1 cellular context compared by ENCODE assay signal in the genomic region with DNA sequence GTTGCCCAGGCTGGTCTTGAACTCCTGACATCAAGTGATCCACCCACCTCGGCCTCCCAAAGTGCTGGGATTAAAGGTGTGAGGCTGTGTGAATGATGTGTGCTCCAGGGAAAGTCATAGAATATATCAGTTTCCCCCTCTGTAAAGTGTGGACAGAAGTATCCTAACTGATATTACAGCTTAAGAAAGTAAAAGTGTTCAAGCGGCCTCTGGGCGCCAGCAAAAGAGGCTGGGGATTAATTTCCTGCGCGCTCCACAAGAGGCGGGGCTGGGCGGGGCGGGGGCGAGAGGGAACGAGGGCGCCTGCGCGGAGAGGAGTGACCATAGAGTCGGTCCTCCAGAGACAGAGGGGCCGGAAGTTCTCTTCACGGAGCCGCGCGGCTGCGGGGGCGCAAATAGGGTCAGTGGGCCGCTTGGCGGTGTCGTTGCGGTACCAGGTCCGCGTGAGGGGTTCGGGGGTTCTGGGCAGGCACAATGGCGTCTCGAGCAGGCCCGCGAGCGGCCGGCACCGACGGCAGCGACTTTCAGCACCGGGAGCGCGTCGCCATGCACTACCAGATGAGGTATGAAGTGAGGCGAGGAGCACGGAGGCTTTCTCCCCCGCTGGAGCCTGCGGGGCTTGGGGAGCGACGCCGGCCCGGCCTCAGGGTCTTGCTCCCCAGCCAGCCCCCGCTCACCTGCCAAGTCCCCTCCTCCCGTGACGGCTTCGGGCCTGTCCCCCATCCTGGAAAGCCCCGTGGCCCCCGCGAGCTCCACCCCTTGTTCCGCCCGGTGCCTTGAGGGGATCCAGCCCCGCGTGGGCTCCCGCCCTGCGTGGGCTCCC.
TF ChIP-seq lines count a peak whose summit lies in the region.

Gene JAGN1, plus strand, starts transcription at position 362 of the 823 bp plus-strand sequence. Its CDS starts 113 bp downstream, at position 475.

TF ChIP-seq in HepG2, 621 proteins besides CTCF, POLR2A, EP300 and RAD21 (continued from another document and continues in another):
- TF ChIP-seq, protein P1, sequence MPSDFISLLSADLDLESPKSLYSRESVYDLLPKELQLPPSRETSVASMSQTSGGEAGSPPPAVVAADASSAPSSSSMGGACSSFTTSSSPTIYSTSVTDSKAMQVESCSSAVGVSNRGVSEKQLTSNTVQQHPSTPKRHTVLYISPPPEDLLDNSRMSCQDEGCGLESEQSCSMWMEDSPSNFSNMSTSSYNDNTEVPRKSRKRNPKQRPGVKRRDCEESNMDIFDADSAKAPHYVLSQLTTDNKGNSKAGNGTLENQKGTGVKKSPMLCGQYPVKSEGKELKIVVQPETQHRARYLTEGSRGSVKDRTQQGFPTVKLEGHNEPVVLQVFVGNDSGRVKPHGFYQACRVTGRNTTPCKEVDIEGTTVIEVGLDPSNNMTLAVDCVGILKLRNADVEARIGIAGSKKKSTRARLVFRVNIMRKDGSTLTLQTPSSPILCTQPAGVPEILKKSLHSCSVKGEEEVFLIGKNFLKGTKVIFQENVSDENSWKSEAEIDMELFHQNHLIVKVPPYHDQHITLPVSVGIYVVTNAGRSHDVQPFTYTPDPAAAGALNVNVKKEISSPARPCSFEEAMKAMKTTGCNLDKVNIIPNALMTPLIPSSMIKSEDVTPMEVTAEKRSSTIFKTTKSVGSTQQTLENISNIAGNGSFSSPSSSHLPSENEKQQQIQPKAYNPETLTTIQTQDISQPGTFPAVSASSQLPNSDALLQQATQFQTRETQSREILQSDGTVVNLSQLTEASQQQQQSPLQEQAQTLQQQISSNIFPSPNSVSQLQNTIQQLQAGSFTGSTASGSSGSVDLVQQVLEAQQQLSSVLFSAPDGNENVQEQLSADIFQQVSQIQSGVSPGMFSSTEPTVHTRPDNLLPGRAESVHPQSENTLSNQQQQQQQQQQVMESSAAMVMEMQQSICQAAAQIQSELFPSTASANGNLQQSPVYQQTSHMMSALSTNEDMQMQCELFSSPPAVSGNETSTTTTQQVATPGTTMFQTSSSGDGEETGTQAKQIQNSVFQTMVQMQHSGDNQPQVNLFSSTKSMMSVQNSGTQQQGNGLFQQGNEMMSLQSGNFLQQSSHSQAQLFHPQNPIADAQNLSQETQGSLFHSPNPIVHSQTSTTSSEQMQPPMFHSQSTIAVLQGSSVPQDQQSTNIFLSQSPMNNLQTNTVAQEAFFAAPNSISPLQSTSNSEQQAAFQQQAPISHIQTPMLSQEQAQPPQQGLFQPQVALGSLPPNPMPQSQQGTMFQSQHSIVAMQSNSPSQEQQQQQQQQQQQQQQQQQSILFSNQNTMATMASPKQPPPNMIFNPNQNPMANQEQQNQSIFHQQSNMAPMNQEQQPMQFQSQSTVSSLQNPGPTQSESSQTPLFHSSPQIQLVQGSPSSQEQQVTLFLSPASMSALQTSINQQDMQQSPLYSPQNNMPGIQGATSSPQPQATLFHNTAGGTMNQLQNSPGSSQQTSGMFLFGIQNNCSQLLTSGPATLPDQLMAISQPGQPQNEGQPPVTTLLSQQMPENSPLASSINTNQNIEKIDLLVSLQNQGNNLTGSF (CRISPR knock-in tag; IDR thresholded peaks at IDR 0.05), result 0 out of 2 replicates have a peak, but pooled peaks have one; percentile 68
- TF ChIP-seq, protein P2, sequence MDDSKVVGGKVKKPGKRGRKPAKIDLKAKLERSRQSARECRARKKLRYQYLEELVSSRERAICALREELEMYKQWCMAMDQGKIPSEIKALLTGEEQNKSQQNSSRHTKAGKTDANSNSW (CRISPR knock-in tag; IDR thresholded peaks at IDR 0.05; ENCODE audit: borderline replicate concordance), result peak; percentile 32; the same call in 1 of the 2 replicates
- TF ChIP-seq ZKSCAN8 (CRISPR knock-in tag; IDR thresholded peaks at IDR 0.05; ENCODE audit: borderline replicate concordance), result no peak
- peak; percentile 44; the same call in 1 of the 2 replicates for TF ChIP-seq ZBTB14 (CRISPR knock-in tag; IDR thresholded peaks at IDR 0.05)
- TF ChIP-seq ZNF414 (CRISPR knock-in tag; IDR thresholded peaks at IDR 0.05), result peak; percentile 84; the same call in 1 of the 2 replicates
- peak; percentile 66 for TF ChIP-seq KLF12 (CRISPR knock-in tag; IDR thresholded peaks at IDR 0.05; ENCODE audit: borderline replicate concordance)
- TF ChIP-seq TEAD2 (CRISPR knock-in tag; IDR thresholded peaks at IDR 0.05), result no peak
- TF ChIP-seq ZNF296 (CRISPR knock-in tag; conservative IDR thresholded peaks at IDR 0.05), result no peak
- no peak for TF ChIP-seq ZFP1 (CRISPR knock-in tag; IDR thresholded peaks at IDR 0.05)
- peak; percentile 89 for TF ChIP-seq ZNF790 (CRISPR knock-in tag; IDR thresholded peaks at IDR 0.05; ENCODE audit: borderline replicate concordance)
- TF ChIP-seq ZEB1 (IDR thresholded peaks at IDR 0.05; ENCODE audit: insufficient replicate concordance, low read depth), result no peak
- TF ChIP-seq MNT (IDR thresholded peaks at IDR 0.05), result no peak
- 0 out of 2 replicates have a peak, but pooled peaks have one; percentile 73 for TF ChIP-seq POGK (CRISPR knock-in tag; conservative IDR thresholded peaks at IDR 0.05)
- TF ChIP-seq ZNF350 (CRISPR knock-in tag; IDR thresholded peaks at IDR 0.05; ENCODE audit: borderline replicate concordance, low read depth), result peak; percentile 78; the same call in 1 of the 2 replicates
- TF ChIP-seq BRCA1 (CRISPR knock-in tag; IDR thresholded peaks at IDR 0.05), result no peak
- TF ChIP-seq, protein P3, sequence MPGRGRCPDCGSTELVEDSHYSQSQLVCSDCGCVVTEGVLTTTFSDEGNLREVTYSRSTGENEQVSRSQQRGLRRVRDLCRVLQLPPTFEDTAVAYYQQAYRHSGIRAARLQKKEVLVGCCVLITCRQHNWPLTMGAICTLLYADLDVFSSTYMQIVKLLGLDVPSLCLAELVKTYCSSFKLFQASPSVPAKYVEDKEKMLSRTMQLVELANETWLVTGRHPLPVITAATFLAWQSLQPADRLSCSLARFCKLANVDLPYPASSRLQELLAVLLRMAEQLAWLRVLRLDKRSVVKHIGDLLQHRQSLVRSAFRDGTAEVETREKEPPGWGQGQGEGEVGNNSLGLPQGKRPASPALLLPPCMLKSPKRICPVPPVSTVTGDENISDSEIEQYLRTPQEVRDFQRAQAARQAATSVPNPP (CRISPR knock-in tag; IDR thresholded peaks at IDR 0.05), result no peak
- peak; percentile 51 for TF ChIP-seq HDAC2 (CRISPR knock-in tag; IDR thresholded peaks at IDR 0.05)
- TF ChIP-seq ATM (IDR thresholded peaks at IDR 0.05; ENCODE audit: borderline replicate concordance), result no peak
- no peak for TF ChIP-seq GLMP (CRISPR knock-in tag; IDR thresholded peaks at IDR 0.05; ENCODE audit: borderline replicate concordance)
- TF ChIP-seq ZNF224 (CRISPR knock-in tag; IDR thresholded peaks at IDR 0.05), result 0 out of 2 replicates have a peak, but pooled peaks have one; percentile 64
- TF ChIP-seq CENPT (CRISPR knock-in tag; IDR thresholded peaks at IDR 0.05; ENCODE audit: low read depth), result peak; percentile 64; the same call in 1 of the 2 replicates
- no peak for TF ChIP-seq KLF11 (CRISPR knock-in tag; IDR thresholded peaks at IDR 0.05)
- TF ChIP-seq SETDB1 (CRISPR knock-in tag; IDR thresholded peaks at IDR 0.05; ENCODE audit: borderline replicate concordance), result 0 out of 2 replicates have a peak, but pooled peaks have one; percentile 56
- TF ChIP-seq, protein P4, sequence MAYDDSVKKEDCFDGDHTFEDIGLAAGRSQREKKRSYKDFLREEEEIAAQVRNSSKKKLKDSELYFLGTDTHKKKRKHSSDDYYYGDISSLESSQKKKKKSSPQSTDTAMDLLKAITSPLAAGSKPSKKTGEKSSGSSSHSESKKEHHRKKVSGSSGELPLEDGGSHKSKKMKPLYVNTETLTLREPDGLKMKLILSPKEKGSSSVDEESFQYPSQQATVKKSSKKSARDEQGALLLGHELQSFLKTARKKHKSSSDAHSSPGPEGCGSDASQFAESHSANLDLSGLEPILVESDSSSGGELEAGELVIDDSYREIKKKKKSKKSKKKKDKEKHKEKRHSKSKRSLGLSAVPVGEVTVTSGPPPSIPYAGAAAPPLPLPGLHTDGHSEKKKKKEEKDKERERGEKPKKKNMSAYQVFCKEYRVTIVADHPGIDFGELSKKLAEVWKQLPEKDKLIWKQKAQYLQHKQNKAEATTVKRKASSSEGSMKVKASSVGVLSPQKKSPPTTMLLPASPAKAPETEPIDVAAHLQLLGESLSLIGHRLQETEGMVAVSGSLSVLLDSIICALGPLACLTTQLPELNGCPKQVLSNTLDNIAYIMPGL (CRISPR knock-in tag; IDR thresholded peaks at IDR 0.05; ENCODE audit: borderline replicate concordance in 1 of 2, low read depth in 1 of 2), result peak; percentile 70 to 95; a peak in 3 of 4 replicates
- TF ChIP-seq CHCHD3 (CRISPR knock-in tag; IDR thresholded peaks at IDR 0.05), result no peak
- no peak for TF ChIP-seq SP140L (CRISPR knock-in tag; IDR thresholded peaks at IDR 0.05; ENCODE audit: borderline replicate concordance)
- no peak for TF ChIP-seq SMARCC2 (IDR thresholded peaks at IDR 0.05)
- TF ChIP-seq, protein P5, sequence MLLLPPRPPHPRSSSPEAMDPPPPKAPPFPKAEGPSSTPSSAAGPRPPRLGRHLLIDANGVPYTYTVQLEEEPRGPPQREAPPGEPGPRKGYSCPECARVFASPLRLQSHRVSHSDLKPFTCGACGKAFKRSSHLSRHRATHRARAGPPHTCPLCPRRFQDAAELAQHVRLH (CRISPR knock-in tag; IDR thresholded peaks at IDR 0.05; ENCODE audit: borderline replicate concordance, low read depth), result peak; percentile 54; the same call in 1 of the 2 replicates
- TF ChIP-seq, protein P6, sequence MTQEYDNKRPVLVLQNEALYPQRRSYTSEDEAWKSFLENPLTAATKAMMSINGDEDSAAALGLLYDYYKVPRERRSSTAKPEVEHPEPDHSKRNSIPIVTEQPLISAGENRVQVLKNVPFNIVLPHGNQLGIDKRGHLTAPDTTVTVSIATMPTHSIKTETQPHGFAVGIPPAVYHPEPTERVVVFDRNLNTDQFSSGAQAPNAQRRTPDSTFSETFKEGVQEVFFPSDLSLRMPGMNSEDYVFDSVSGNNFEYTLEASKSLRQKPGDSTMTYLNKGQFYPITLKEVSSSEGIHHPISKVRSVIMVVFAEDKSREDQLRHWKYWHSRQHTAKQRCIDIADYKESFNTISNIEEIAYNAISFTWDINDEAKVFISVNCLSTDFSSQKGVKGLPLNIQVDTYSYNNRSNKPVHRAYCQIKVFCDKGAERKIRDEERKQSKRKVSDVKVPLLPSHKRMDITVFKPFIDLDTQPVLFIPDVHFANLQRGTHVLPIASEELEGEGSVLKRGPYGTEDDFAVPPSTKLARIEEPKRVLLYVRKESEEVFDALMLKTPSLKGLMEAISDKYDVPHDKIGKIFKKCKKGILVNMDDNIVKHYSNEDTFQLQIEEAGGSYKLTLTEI (CRISPR knock-in tag; conservative IDR thresholded peaks at IDR 0.05), result no peak
- TF ChIP-seq NFIB (CRISPR knock-in tag; IDR thresholded peaks at IDR 0.05; ENCODE audit: borderline replicate concordance), result no peak
- peak; percentile 94 for TF ChIP-seq AGO2 (optimal IDR thresholded peaks at IDR 0.05; ENCODE audit: low read depth, low read length)
- peak; percentile 61; the same call in 1 of the 2 replicates for TF ChIP-seq ZNF256 (CRISPR knock-in tag; conservative IDR thresholded peaks at IDR 0.05)
- TF ChIP-seq ZNF337 (CRISPR knock-in tag; IDR thresholded peaks at IDR 0.05; ENCODE audit: borderline replicate concordance, low read depth), result no peak
- no peak; the same call in 1 of the 2 replicates for TF ChIP-seq NCOA1 (CRISPR knock-in tag; IDR thresholded peaks at IDR 0.05)
- peak; percentile 60 for TF ChIP-seq ZNF264 (CRISPR knock-in tag; IDR thresholded peaks at IDR 0.05)
- peak; percentile 89 for TF ChIP-seq GATAD1 (CRISPR knock-in tag; IDR thresholded peaks at IDR 0.05)
- no peak for TF ChIP-seq ZNF780A (CRISPR knock-in tag; IDR thresholded peaks at IDR 0.05)
- no peak for TF ChIP-seq KDM6A (CRISPR knock-in tag; IDR thresholded peaks at IDR 0.05; ENCODE audit: low read depth)
- peak; percentile 82; the same call in 1 of the 2 replicates for TF ChIP-seq ZNF660 (CRISPR knock-in tag; IDR thresholded peaks at IDR 0.05; ENCODE audit: borderline replicate concordance, low read depth)
